In the genomic region with DNA sequence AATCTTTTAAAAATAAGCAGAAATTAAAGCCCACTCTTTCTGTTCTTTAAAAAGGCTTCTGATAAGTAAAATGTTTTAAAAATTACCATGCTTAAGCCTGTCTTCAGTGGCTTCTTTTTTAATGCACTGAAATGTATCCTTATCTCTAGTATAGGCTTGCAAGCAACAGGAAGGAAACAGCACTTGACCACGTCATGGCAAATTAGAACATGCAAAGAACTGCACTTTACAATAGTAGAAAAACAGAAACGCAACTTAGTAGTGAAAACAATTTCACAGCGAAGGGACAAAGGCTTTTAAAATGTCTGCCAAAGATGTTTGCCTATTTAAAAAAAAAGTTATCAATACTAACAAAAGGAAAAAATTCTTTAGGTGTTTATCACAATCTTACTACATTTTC, we compare ENCODE assay signal across 8 cellular contexts. TPM values are rescaled to one million over a fixed set of nuclear protein-coding genes. Genes with fewer than 3 reads are reported as not detected.
A peak's percentile ranks its signal among the peaks of the same experiment; 100 is the strongest.
DNase-seq lines count a peak whose midpoint lies in the region; ATAC-seq, FAIRE-seq and TF ChIP-seq lines count a peak whose summit lies in the region.

No MANE protein-coding gene starts in this region.

- H3K27me3 Mint-ChIP-seq in CD4-positive, CD25-positive, alpha-beta regulatory T cell: no peaks in the 10 kb centered on the region
- H3K27me3 Mint-ChIP-seq in activated B cell treated with CpG ODN at 0.5 μM for 24 hours (no peaks in the 10 kb centered on the region), progenitor cell of endocrine pancreas (no peaks in the 10 kb centered on the region)

- H3K27me3 ChIP-seq in CD4-positive, CD25-positive, alpha-beta regulatory T cell (ENCODE audit: control insufficient read depth, insufficient read depth, low read length): no peaks in the 10 kb centered on the region

- peaks cover 2% of the 10 kb centered on the region for H3K36me3 ChIP-seq in CD4-positive, CD25-positive, alpha-beta regulatory T cell (ENCODE audit: control insufficient read depth, insufficient read depth, low read length)

- no peak for TF ChIP-seq CTCF in activated B cell treated with CpG ODN at 0.5 μM for 24 hours (IDR thresholded peaks at IDR 0.05)
- no peak for TF ChIP-seq CTCF in progenitor cell of endocrine pancreas (IDR thresholded peaks at IDR 0.05; ENCODE audit: unreplicated experiment)

- no peak for FAIRE-seq in HTR-8/SVneo (lab: Jason Lieb, UNC)

- peak overlapping the region; percentile 94 for H3K27ac ChIP-seq in CD4-positive, CD25-positive, alpha-beta regulatory T cell (ENCODE audit: insufficient read depth, low read length, poor library complexity, severe bottlenecking)
- peak overlapping the region; percentile 68 for H3K27ac ChIP-seq in epithelial cell of prostate

- peak overlapping the region; percentile 100 for H3K4me3 ChIP-seq in CD4-positive, CD25-positive, alpha-beta regulatory T cell (ENCODE audit: low read depth, low read length)

- intact Hi-C loops in activated B cell treated with CpG ODN at 0.5 μM for 24 hours (cut with micrococcal nuclease): loop anchor here (1.0 to 10.0 kb wide), 9 partner anchors 8 to 330 kb away; a partner anchor contains a TSS

- H3K4me1 Mint-ChIP-seq in CD4-positive, CD25-positive, alpha-beta regulatory T cell: peaks cover 40 to 57% (median 46%) of the 10 kb centered on the region in 4 donors
- peaks cover 80% of the 10 kb centered on the region for H3K4me1 Mint-ChIP-seq in activated B cell treated with CpG ODN at 0.5 μM for 24 hours
- peaks cover 35% of the 10 kb centered on the region for H3K4me1 Mint-ChIP-seq in progenitor cell of endocrine pancreas (ENCODE audit: low read depth)

- peak; percentile 70 to 74 for ATAC-seq in CD4-positive, CD25-positive, alpha-beta regulatory T cell (ENCODE audit: low read depth in 2 of 2)
- ATAC-seq in GM19351 (IDR thresholded peaks at IDR 0.05; ENCODE audit: unreplicated experiment) (peak; percentile 69), HG03460 (IDR thresholded peaks at IDR 0.05; ENCODE audit: unreplicated experiment) (peak; percentile 53), activated B cell treated with CpG ODN at 0.5 μM for 24 hours (ENCODE audit: low read depth) (peak; percentile 64)

- peaks cover 16% of the 10 kb centered on the region for H3K36me3 Mint-ChIP-seq in CD4-positive, CD25-positive, alpha-beta regulatory T cell
- H3K36me3 Mint-ChIP-seq in activated B cell treated with CpG ODN at 0.5 μM for 24 hours (ENCODE audit: low read depth) (peaks cover 35% of the 10 kb centered on the region), progenitor cell of endocrine pancreas (ENCODE audit: insufficient read depth) (peaks cover 5% of the 10 kb centered on the region)

- DNase-seq in CD4-positive, CD25-positive, alpha-beta regulatory T cell: peak; percentile 57 to 92 (median 86)
- no peak for DNase-seq in activated B cell treated with CpG ODN at 0.5 μM for 24 hours
- no peak for DNase-seq in epithelial cell of prostate (ENCODE audit: low read depth, low spot score)
- DNase-seq in progenitor cell of endocrine pancreas (ENCODE audit: low spot score, unreplicated experiment): no peak
- DNase-seq in HTR-8/SVneo (ENCODE audit: insufficient read length, low spot score): no peak
- no peak for DNase-seq in NCI-H2171 treated with DMSO at 0.1 percent for 48 hours (lab: John Stamatoyannopoulos, UW)

- no peaks in the 10 kb centered on the region for H3K9me3 ChIP-seq in CD4-positive, CD25-positive, alpha-beta regulatory T cell (ENCODE audit: control insufficient read depth in 2 of 2, low read length in 2 of 2)

- H3K4me3 Mint-ChIP-seq in CD4-positive, CD25-positive, alpha-beta regulatory T cell: peak overlapping the region; percentile 85 to 97 (median 94)
- H3K4me3 Mint-ChIP-seq in activated B cell treated with CpG ODN at 0.5 μM for 24 hours (peak overlapping the region; percentile 87), progenitor cell of endocrine pancreas (ENCODE audit: low read depth) (no peak overlapping the region)

- CTCF ChIA-PET in activated B cell treated with CpG ODN at 0.5 μM for 24 hours (lab: Charles Lee): interaction anchor here (0.8 kb wide), 1 partner anchor 73 kb away, joined by 3 read pairs; no protein-coding TSS in a partner anchor

- H3K9me3 Mint-ChIP-seq in CD4-positive, CD25-positive, alpha-beta regulatory T cell: peaks cover 0 to 1% (median 0%) of the 10 kb centered on the region in 7 donors
- H3K9me3 Mint-ChIP-seq in activated B cell treated with CpG ODN at 0.5 μM for 24 hours (no peaks in the 10 kb centered on the region), progenitor cell of endocrine pancreas (ENCODE audit: low read depth) (no peaks in the 10 kb centered on the region)

- POLR2A ChIA-PET in activated B cell treated with CpG ODN at 0.5 μM for 24 hours (lab: Charles Lee): interaction anchor here (0.6 to 2.0 kb wide), 3 partner anchors 23 to 35 kb away, joined by 3 to 8 read pairs (median 6); no protein-coding TSS in a partner anchor

- peak overlapping the region; percentile 95 to 97 (median 96) for H3K27ac Mint-ChIP-seq in CD4-positive, CD25-positive, alpha-beta regulatory T cell
- peak overlapping the region; percentile 86 for H3K27ac Mint-ChIP-seq in activated B cell treated with CpG ODN at 0.5 μM for 24 hours
- peak overlapping the region; percentile 85 for H3K27ac Mint-ChIP-seq in progenitor cell of endocrine pancreas

- H3K4me1 ChIP-seq in CD4-positive, CD25-positive, alpha-beta regulatory T cell (ENCODE audit: control insufficient read depth, insufficient read depth, low read length, poor library complexity, severe bottlenecking): peaks cover 60% of the 10 kb centered on the region

RNA-seq across cellular contexts. Expression of a gene that starts 36.3 kb away (rescaled TPM):
- total RNA-seq in CD4-positive, CD25-positive, alpha-beta regulatory T cell: 285 TPM
- 100 to 1,000 TPM; 122 to 178 (median 141) TPM for polyA plus RNA-seq in CD4-positive, CD25-positive, alpha-beta regulatory T cell
- total RNA-seq in activated B cell treated with CpG ODN at 0.5 μM for 24 hours (129 and 136 TPM in 2 replicates), progenitor cell of endocrine pancreas (87.7 and 89.7 TPM in 2 replicates)

Comparison
In these comparisons a context has a peak if more than half of its experiments do, and no peak if none do; other contexts are left out.
1. DNase-seq: peak in CD4-positive, CD25-positive, alpha-beta regulatory T cell (3 of 3); none in activated B cell treated with CpG ODN at 0.5 μM for 24 hours (single experiment), epithelial cell of prostate (single experiment), progenitor cell of endocrine pancreas (single experiment), HTR-8/SVneo (single experiment) and NCI-H2171 treated with DMSO at 0.1 percent for 48 hours (single experiment).
2. Peak in every context shown above with its lines, with median percentiles within 50 percentile points of each other: ATAC-seq and H3K27ac Mint-ChIP-seq.